ENCODE assay signal across 24 cellular contexts in genomic region chr4:27759621-27760020, GRCh38.
"Had no signal": no experiment of that assay in that cellular context is flagged by ENCODE, and none has a peak within 500 bp of the region (broad histone marks: within the 10 kb centered on the region; RNA-seq: fewer than 3 reads in every experiment).

No MANE protein-coding gene starts in this region.

- H3K4me3 Mint-ChIP-seq: activated B cell treated with CpG ODN at 0.5 μM for 24 hours; activated CD4-positive, alpha-beta T cell treated with anti-CD3 and anti-CD28 coated beads for 36 hours; activated naive CD8-positive, alpha-beta T cell treated with anti-CD3 and anti-CD28 coated beads for 36 hours; endodermal cell; mesothelial cell of epicardium; naive thymus-derived CD8-positive, alpha-beta T cell; stimulated activated naive CD8-positive, alpha-beta T cell treated with anti-CD3 and anti-CD28 coated beads, Interleukin-15, Interleukin-2, amounts not matched to agents 100 ng/mL and 50 ng/mL, for 24 hours had no signal

- H3K4me1 Mint-ChIP-seq: activated B cell treated with CpG ODN at 0.5 μM for 24 hours; activated CD4-positive, alpha-beta T cell treated with anti-CD3 and anti-CD28 coated beads for 36 hours; activated naive CD8-positive, alpha-beta T cell treated with anti-CD3 and anti-CD28 coated beads for 36 hours; endodermal cell; naive thymus-derived CD8-positive, alpha-beta T cell had no signal

- H3K36me3 Mint-ChIP-seq: activated naive CD8-positive, alpha-beta T cell treated with anti-CD3 and anti-CD28 coated beads for 36 hours; mesothelial cell of epicardium; naive thymus-derived CD8-positive, alpha-beta T cell had no signal

- H3K4me3 ChIP-seq: left lung, prostate gland, right atrium auricular region, skin epidermis, tibial artery had no signal

- H3K9me3 Mint-ChIP-seq: activated B cell treated with CpG ODN at 0.5 μM for 24 hours, endodermal cell, mesothelial cell of epicardium had no signal

- ATAC-seq: activated CD4-positive, alpha-beta T cell treated with anti-CD3 and anti-CD28 coated beads for 36 hours; left lung; naive thymus-derived CD8-positive, alpha-beta T cell had no signal

- H3K27me3 Mint-ChIP-seq: activated B cell treated with CpG ODN at 0.5 μM for 24 hours; activated CD4-positive, alpha-beta T cell treated with anti-CD3 and anti-CD28 coated beads for 36 hours; activated naive CD8-positive, alpha-beta T cell treated with anti-CD3 and anti-CD28 coated beads for 36 hours; naive thymus-derived CD8-positive, alpha-beta T cell; stimulated activated naive CD8-positive, alpha-beta T cell treated with anti-CD3 and anti-CD28 coated beads, Interleukin-15, Interleukin-2, amounts not matched to agents 100 ng/mL and 50 ng/mL, for 24 hours had no signal

- H3K27ac Mint-ChIP-seq: activated B cell treated with CpG ODN at 0.5 μM for 24 hours; activated CD4-positive, alpha-beta T cell treated with anti-CD3 and anti-CD28 coated beads for 36 hours; activated naive CD8-positive, alpha-beta T cell treated with anti-CD3 and anti-CD28 coated beads for 36 hours; endodermal cell; mesothelial cell of epicardium; naive thymus-derived CD8-positive, alpha-beta T cell; stimulated activated naive CD8-positive, alpha-beta T cell treated with anti-CD3 and anti-CD28 coated beads, Interleukin-15, Interleukin-2, amounts not matched to agents 100 ng/mL and 50 ng/mL, for 24 hours had no signal

- DNase-seq: activated B cell treated with CpG ODN at 0.5 μM for 24 hours; activated CD4-positive, alpha-beta T cell treated with anti-CD3 and anti-CD28 coated beads for 36 hours; activated CD4-positive, alpha-beta T cell treated with anti-CD3 and anti-CD28 coated beads, Interleukin-2, amount 50 U/mL, for 4 hours; activated CD8-positive, alpha-beta memory T cell treated with anti-CD3 and anti-CD28 coated beads for 24 hours; activated CD8-positive, alpha-beta memory T cell treated with anti-CD3 and anti-CD28 coated beads, Interleukin-2, amount 50 U/mL, for 48 hours; activated naive CD4-positive, alpha-beta T cell treated with Interleukin-2 at 50 U/mL for 16 hours; activated naive CD8-positive, alpha-beta T cell treated with anti-CD3 and anti-CD28 coated beads for 36 hours; activated T-cell treated with anti-CD3 and anti-CD28 coated beads, Interleukin-2, amount 50 U/mL, for 48 hours; amygdala; cerebellar nuclear complex; cortex of kidney; endodermal cell; foreskin fibroblast; left lung; naive thymus-derived CD8-positive, alpha-beta T cell; stimulated activated CD4-positive, alpha-beta T cell treated with anti-CD3 and anti-CD28 coated beads, Interleukin-1b, Interleukin-23, amount 100 ng/mL, for 48 hours; substantia nigra; T-helper 9 cell; tibial artery had no signal
